In genomic region chr13:27120811-27121210, GRCh38 we compare ENCODE assay signal across 27 cellular contexts. TPM values are rescaled to one million over a fixed set of nuclear protein-coding genes. Genes with fewer than 3 reads are reported as not detected.
DNase-seq lines count a peak whose midpoint lies in the region; ATAC-seq and TF ChIP-seq lines count a peak whose summit lies in the region.
"Had no signal": no experiment of that assay in that cellular context is flagged by ENCODE, and none has a peak within 500 bp of the region (broad histone marks: within the 10 kb centered on the region; RNA-seq: fewer than 3 reads in every experiment).

No MANE protein-coding gene starts in this region.

- H3K9me3 Mint-ChIP-seq in activated T-cell treated with anti-CD3 and anti-CD28 coated beads, Interleukin-2, amount 50 U/mL, for 72 hours, result peaks cover 5 to 11% of the 10 kb centered on the region in 2 donors
- H3K9me3 Mint-ChIP-seq in activated T-cell treated with anti-CD3 and anti-CD28 coated beads, Interleukin-2, amount 50 U/mL, for 24 hours, result peaks cover 22% of the 10 kb centered on the region
- peaks cover 5% of the 10 kb centered on the region for H3K9me3 Mint-ChIP-seq in central memory CD8-positive, alpha-beta T cell
- H3K9me3 Mint-ChIP-seq in stimulated activated naive B cell treated with anti-CD40 and anti-IgM and Interleukin-4, amounts not matched to agents 10 μg/mL and 1 μg/mL and 100 μg/mL, for 72 hours, result peaks cover 5 to 12% of the 10 kb centered on the region in 2 donors

- TF ChIP-seq RAD21 in liver (IDR thresholded peaks at IDR 0.05), result no peak

- peaks cover 59% of the 10 kb centered on the region for H3K4me1 Mint-ChIP-seq in activated T-cell treated with anti-CD3 and anti-CD28 coated beads, Interleukin-2, amount 50 U/mL, for 72 hours (ENCODE audit: low read depth)
- peaks cover 60% of the 10 kb centered on the region for H3K4me1 Mint-ChIP-seq in activated T-cell treated with anti-CD3 and anti-CD28 coated beads, Interleukin-2, amount 50 U/mL, for 24 hours (ENCODE audit: low read depth)
- peaks cover 49% of the 10 kb centered on the region for H3K4me1 Mint-ChIP-seq in central memory CD8-positive, alpha-beta T cell
- peaks cover 30 to 46% of the 10 kb centered on the region in 2 donors for H3K4me1 Mint-ChIP-seq in stimulated activated naive B cell treated with anti-CD40 and anti-IgM and Interleukin-4, amounts not matched to agents 10 μg/mL and 1 μg/mL and 100 μg/mL, for 72 hours

- H3K27me3 ChIP-seq in liver (ENCODE audit: control insufficient read depth in 4 of 4, insufficient read depth in 4 of 4, low read length in 3 of 4), result no peaks in the 10 kb centered on the region
- H3K27me3 ChIP-seq: brain microvascular endothelial cell, sigmoid colon, stomach had no signal

- H3K27ac Mint-ChIP-seq in activated T-cell treated with anti-CD3 and anti-CD28 coated beads, Interleukin-2, amount 50 U/mL, for 72 hours, result peak overlapping the region; percentile 38
- H3K27ac Mint-ChIP-seq in activated T-cell treated with anti-CD3 and anti-CD28 coated beads, Interleukin-2, amount 50 U/mL, for 24 hours, result no peak overlapping the region
- H3K27ac Mint-ChIP-seq in central memory CD8-positive, alpha-beta T cell (ENCODE audit: low read depth), result peak overlapping the region; percentile 61
- H3K27ac Mint-ChIP-seq in stimulated activated naive B cell treated with anti-CD40 and anti-IgM and Interleukin-4, amounts not matched to agents 10 μg/mL and 1 μg/mL and 100 μg/mL, for 72 hours, result peak overlapping the region; percentile 73
- H3K27ac Mint-ChIP-seq: activated CD8-positive, alpha-beta T cell treated with anti-CD3 and anti-CD28 coated beads, Interleukin-2, amount 10 ng/mL, durations not matched to agents 7 days and 5 days; type B pancreatic cell had no signal

- H3K36me3 ChIP-seq in liver (ENCODE audit: control insufficient read depth in 4 of 4, insufficient read depth in 3 of 4, low read depth in 1 of 4, low read length in 3 of 4), result no peaks in the 10 kb centered on the region
- H3K36me3 ChIP-seq: brain microvascular endothelial cell had no signal

- no peaks in the 10 kb centered on the region for H3K27me3 Mint-ChIP-seq in activated T-cell treated with anti-CD3 and anti-CD28 coated beads, Interleukin-2, amount 50 U/mL, for 72 hours (ENCODE audit: low read depth)
- no peaks in the 10 kb centered on the region for H3K27me3 Mint-ChIP-seq in activated T-cell treated with anti-CD3 and anti-CD28 coated beads, Interleukin-2, amount 50 U/mL, for 24 hours
- no peaks in the 10 kb centered on the region for H3K27me3 Mint-ChIP-seq in central memory CD8-positive, alpha-beta T cell
- H3K27me3 Mint-ChIP-seq in stimulated activated naive B cell treated with anti-CD40 and anti-IgM and Interleukin-4, amounts not matched to agents 10 μg/mL and 1 μg/mL and 100 μg/mL, for 72 hours, result no peaks in the 10 kb centered on the region
- H3K27me3 Mint-ChIP-seq: type B pancreatic cell had no signal

- no peak overlapping the region for H3K4me3 ChIP-seq in liver (ENCODE audit: low read depth in 1 of 3, low read length in 3 of 3)
- H3K4me3 ChIP-seq: K562, mucosa of descending colon, sigmoid colon, SK-N-MC, stomach had no signal

- DNase-seq in activated T-cell treated with anti-CD3 and anti-CD28 coated beads, Interleukin-2, amount 50 U/mL, for 72 hours, result no peak
- DNase-seq in activated T-cell treated with anti-CD3 and anti-CD28 coated beads, Interleukin-2, amount 50 U/mL, for 24 hours, result no peak
- no peak for DNase-seq in central memory CD8-positive, alpha-beta T cell (ENCODE audit: low spot score in 2 of 2)
- no peak for DNase-seq in stimulated activated naive B cell treated with anti-CD40 and anti-IgM and Interleukin-4, amounts not matched to agents 10 μg/mL and 1 μg/mL and 100 μg/mL, for 72 hours
- DNase-seq in NCI-H128 (lab: John Stamatoyannopoulos, UW; ENCODE audit: unreplicated experiment) (no peak), inferior parietal cortex (ENCODE audit: extremely low spot score) (no peak), NCI-H226 (no peak)
- DNase-seq: activated CD4-positive, CD25-positive, alpha-beta regulatory T cell; activated CD8-positive, alpha-beta T cell treated with anti-CD3 and anti-CD28 coated beads, Interleukin-2, amount 10 ng/mL, durations not matched to agents 7 days and 5 days; activated naive CD4-positive, alpha-beta T cell treated with anti-CD3 and anti-CD28 coated beads, Interleukin-2, amount 50 U/mL, for 16 hours; activated T-cell treated with anti-CD3 and anti-CD28 coated beads, Interleukin-2, amount 50 U/mL, for 4 hours; brain microvascular endothelial cell; Calu3; mucosa of descending colon; NCI-H187; NCI-H345; occipital lobe; sigmoid colon; stomach had no signal

- H3K36me3 Mint-ChIP-seq in activated T-cell treated with anti-CD3 and anti-CD28 coated beads, Interleukin-2, amount 50 U/mL, for 72 hours (ENCODE audit: insufficient read depth in 2 of 2), result peaks cover 28 to 54% of the 10 kb centered on the region in 2 donors
- H3K36me3 Mint-ChIP-seq in activated T-cell treated with anti-CD3 and anti-CD28 coated beads, Interleukin-2, amount 50 U/mL, for 24 hours (ENCODE audit: low read depth), result peaks cover 91% of the 10 kb centered on the region
- H3K36me3 Mint-ChIP-seq in central memory CD8-positive, alpha-beta T cell (ENCODE audit: insufficient read depth), result peaks cover 11% of the 10 kb centered on the region
- H3K36me3 Mint-ChIP-seq in stimulated activated naive B cell treated with anti-CD40 and anti-IgM and Interleukin-4, amounts not matched to agents 10 μg/mL and 1 μg/mL and 100 μg/mL, for 72 hours, result peaks cover 28 to 57% of the 10 kb centered on the region in 2 donors

- H3K4me1 ChIP-seq in liver (ENCODE audit: control insufficient read depth in 4 of 4, insufficient read depth in 4 of 4, low read length in 3 of 4), result no peaks in the 10 kb centered on the region

- no peak for TF ChIP-seq CTCF in liver (IDR thresholded peaks at IDR 0.05; ENCODE audit: low read depth, low read length, missing input control)

- peaks cover 0 to 2% (median 0%) of the 10 kb centered on the region in 4 donors for H3K9me3 ChIP-seq in liver (ENCODE audit: control insufficient read depth in 4 of 4, low read length in 3 of 4)
- H3K9me3 ChIP-seq: mucosa of descending colon had no signal

- 54% methylated on average over 3 of the region's 3 CpGs for WGBS in liver

- H3K4me3 Mint-ChIP-seq in activated T-cell treated with anti-CD3 and anti-CD28 coated beads, Interleukin-2, amount 50 U/mL, for 72 hours, result peak overlapping the region in 1 of 2 donors; percentile 12
- no peak overlapping the region for H3K4me3 Mint-ChIP-seq in activated T-cell treated with anti-CD3 and anti-CD28 coated beads, Interleukin-2, amount 50 U/mL, for 24 hours
- H3K4me3 Mint-ChIP-seq in central memory CD8-positive, alpha-beta T cell, result no peak overlapping the region
- no peak overlapping the region for H3K4me3 Mint-ChIP-seq in stimulated activated naive B cell treated with anti-CD40 and anti-IgM and Interleukin-4, amounts not matched to agents 10 μg/mL and 1 μg/mL and 100 μg/mL, for 72 hours
- H3K4me3 Mint-ChIP-seq: activated CD8-positive, alpha-beta T cell treated with anti-CD3 and anti-CD28 coated beads, Interleukin-2, amount 10 ng/mL, durations not matched to agents 7 days and 5 days; activated T-cell treated with anti-CD3 and anti-CD28 coated beads, Interleukin-2, amount 50 U/mL, for 4 hours; type B pancreatic cell had no signal

- no peak for ATAC-seq in activated T-cell treated with anti-CD3 and anti-CD28 coated beads, Interleukin-2, amount 50 U/mL, for 72 hours (replicated peaks in 1 of 2)
- no peak for ATAC-seq in central memory CD8-positive, alpha-beta T cell (replicated peaks; ENCODE audit: extremely low read depth, poor library complexity, severe bottlenecking)
- ATAC-seq in stimulated activated naive B cell treated with anti-CD40 and anti-IgM and Interleukin-4, amounts not matched to agents 10 μg/mL and 1 μg/mL and 100 μg/mL, for 72 hours (replicated peaks), result no peak
- ATAC-seq: activated CD8-positive, alpha-beta T cell treated with anti-CD3 and anti-CD28 coated beads, Interleukin-2, amount 10 ng/mL, durations not matched to agents 7 days and 5 days; activated T-cell treated with anti-CD3 and anti-CD28 coated beads, Interleukin-2, amount 50 U/mL, for 4 hours; K562; left lobe of liver; mucosa of descending colon; Panc1 had no signal

- no peak overlapping the region for H3K9ac ChIP-seq in liver (ENCODE audit: low read depth in 1 of 2, low read length in 2 of 2)

- H3K27ac ChIP-seq in liver (ENCODE audit: low read depth in 1 of 2, low read length in 2 of 2), result no peak overlapping the region
- H3K27ac ChIP-seq: 22Rv1, brain microvascular endothelial cell, epithelial cell of prostate, SK-N-MC, stomach had no signal

TF ChIP-seq in liver, 16 proteins besides CTCF, POLR2A, EP300 and RAD21:
- peak; percentile 34 for TF ChIP-seq NR2F2 (IDR thresholded peaks at IDR 0.05)
- TF ChIP-seq GABPA (IDR thresholded peaks at IDR 0.05 in 1 of 2, conservative IDR thresholded peaks at IDR 0.05 in 1 of 2), result no peak

RNA-seq across cellular contexts. Expression of gene USP12, which starts 50.8 kb away (rescaled TPM):
- total RNA-seq in activated T-cell treated with anti-CD3 and anti-CD28 coated beads, Interleukin-2, amount 50 U/mL, for 72 hours, result 10 to 100 TPM; 39.6 to 57.3 TPM
- 10 to 100 TPM; 17.2 to 43.7 TPM for total RNA-seq in liver
- 1 to 10 TPM; 5.7 to 6.6 TPM for polyA plus RNA-seq in liver
